ENCODE assay signal across 14 cellular contexts in genomic region chr1:201460783-201461182, GRCh38. TPM values are rescaled to one million over a fixed set of nuclear protein-coding genes. Genes with fewer than 3 reads are reported as not detected.
DNase-seq lines count a peak whose midpoint lies in the region; ATAC-seq and TF ChIP-seq lines count a peak whose summit lies in the region.
"Had no signal": no experiment of that assay in that cellular context is flagged by ENCODE, and none has a peak within 500 bp of the region (broad histone marks: within the 10 kb centered on the region; RNA-seq: fewer than 3 reads in every experiment).

No MANE protein-coding gene starts in this region.

- no peak for ATAC-seq in thoracic aorta (ENCODE audit: insufficient number of reproducible peaks, low FRiP score, low read depth)
- no peak for ATAC-seq in HG03095 (IDR thresholded peaks at IDR 0.05; ENCODE audit: unreplicated experiment)
- ATAC-seq: stimulated activated memory B cell treated with anti-CD40 and anti-IgM and Interleukin-4, amounts not matched to agents 10 μg/mL and 1 μg/mL and 100 μg/mL, for 72 hours had no signal

- CTCF ChIA-PET in MCF 10A (lab: Yijun Ruan, JAX), result interaction anchor here (1.0 to 70.3 kb wide), 6 partner anchors 8 to 822 kb away, joined by 4 to 3816 read pairs (median 79); partner anchors contain the start of genes CSRP1 and PHLDA3

- H3K27ac ChIP-seq in mesodermal cell (ENCODE audit: low read depth, low read length, severe bottlenecking) (peak overlapping the region; percentile 95), thoracic aorta (peak overlapping the region; percentile 95 to 97)

- no TSS peak for BruUV-seq in MCF 10A (replicated peaks; lab: Mats Ljungman, UMichigan)

- WGBS in mesodermal cell (ENCODE audit: insufficient coverage in 2 of 2), 2 experiments, result 85 to 90% methylated on average over 2 to 3 of the region's 4 CpGs

- H3K4me1 Mint-ChIP-seq in MCF 10A (ENCODE audit: insufficient read depth, unreplicated experiment) (peaks cover 76% of the 10 kb centered on the region), CD14-positive monocyte (peaks cover 12% of the 10 kb centered on the region)
- H3K4me1 Mint-ChIP-seq: stimulated activated memory B cell treated with anti-CD40 and anti-IgM and Interleukin-4, amounts not matched to agents 10 μg/mL and 1 μg/mL and 100 μg/mL, for 72 hours had no signal

- peak; percentile 61 for DNase-seq in NCI-H226
- no peak for DNase-seq in MCF 10A (ENCODE audit: unreplicated experiment)
- no peak for DNase-seq in thoracic aorta (ENCODE audit: low spot score)
- DNase-seq in ecto neural progenitor cell (ENCODE audit: low spot score), result no peak
- DNase-seq in SK-N-DZ (ENCODE audit: low spot score), result no peak
- no peak for DNase-seq in CD14-positive monocyte (ENCODE audit: low spot score)
- DNase-seq: activated CD4-positive, alpha-beta T cell treated with anti-CD3 and anti-CD28 coated beads, Interleukin-2, amount 50 U/mL, for 1 hour; activated effector memory CD4-positive, alpha-beta T cell treated with anti-CD3 and anti-CD28 coated beads, Interleukin-2, amount 50 U/mL, for 16 hours; colonic mucosa; COR-L47 had no signal

- H3K36me3 Mint-ChIP-seq in MCF 10A (ENCODE audit: insufficient read depth, unreplicated experiment) (peaks cover 48% of the 10 kb centered on the region), CD14-positive monocyte (no peaks in the 10 kb centered on the region)
- H3K36me3 Mint-ChIP-seq: stimulated activated memory B cell treated with anti-CD40 and anti-IgM and Interleukin-4, amounts not matched to agents 10 μg/mL and 1 μg/mL and 100 μg/mL, for 72 hours had no signal

- peaks cover 54% of the 10 kb centered on the region for H3K4me1 ChIP-seq in mesodermal cell (ENCODE audit: control insufficient read depth, insufficient read depth, low read length, poor library complexity, severe bottlenecking)
- H3K4me1 ChIP-seq in thoracic aorta (ENCODE audit: control insufficient read depth in 1 of 2, low read depth in 2 of 2), result peaks cover 23 to 72% of the 10 kb centered on the region in 2 donors
- H3K4me1 ChIP-seq: colonic mucosa had no signal

- H3K36me3 ChIP-seq in mesodermal cell (ENCODE audit: control insufficient read depth, insufficient read depth, low read length), result peaks cover 19% of the 10 kb centered on the region
- peaks cover 16% of the 10 kb centered on the region for H3K36me3 ChIP-seq in thoracic aorta
- H3K36me3 ChIP-seq: colonic mucosa had no signal

- intact Hi-C loops in MCF 10A (cut with micrococcal nuclease), result loop anchor here (1.0 kb wide), 1 partner anchor 9 kb away; the partner anchor contains the start of gene PHLDA3
- intact Hi-C loops in CD14-positive monocyte (cut with micrococcal nuclease), result no loop called here

- no peaks in the 10 kb centered on the region for H3K27me3 ChIP-seq in thoracic aorta (replicated peaks; ENCODE audit: insufficient read depth)
- H3K27me3 ChIP-seq: colonic mucosa, MG63 had no signal

- no peaks in the 10 kb centered on the region for H3K27me3 Mint-ChIP-seq in MCF 10A (ENCODE audit: insufficient read depth, unreplicated experiment)
- peaks cover 2 to 6% (median 5%) of the 10 kb centered on the region in 3 donors for H3K27me3 Mint-ChIP-seq in CD14-positive monocyte (ENCODE audit: low read depth in 3 of 3)

- POLR2A ChIA-PET in MCF 10A (lab: Yijun Ruan, JAX), result interaction anchor here (0.6 to 43.8 kb wide), 19 partner anchors 9 to 495 kb away, joined by 3 to 1388 read pairs (median 5); partner anchors contain the start of genes CSRP1, IPO9, PHLDA3 and TIMM17A

- H3K27ac Mint-ChIP-seq in MCF 10A (ENCODE audit: low read depth, unreplicated experiment) (peak overlapping the region; percentile 93), CD14-positive monocyte (no peak overlapping the region)
- H3K27ac Mint-ChIP-seq: stimulated activated memory B cell treated with anti-CD40 and anti-IgM and Interleukin-4, amounts not matched to agents 10 μg/mL and 1 μg/mL and 100 μg/mL, for 72 hours had no signal

- H3K4me3 Mint-ChIP-seq in MCF 10A (ENCODE audit: unreplicated experiment), result peak overlapping the region; percentile 56
- no peak overlapping the region for H3K4me3 Mint-ChIP-seq in CD14-positive monocyte
- H3K4me3 Mint-ChIP-seq: stimulated activated memory B cell treated with anti-CD40 and anti-IgM and Interleukin-4, amounts not matched to agents 10 μg/mL and 1 μg/mL and 100 μg/mL, for 72 hours had no signal

- TF ChIP-seq CTCF in MCF 10A (IDR thresholded peaks at IDR 0.05; ENCODE audit: unreplicated experiment) (no peak), thoracic aorta (IDR thresholded peaks at IDR 0.05) (no peak), CD14-positive monocyte (IDR thresholded peaks at IDR 0.05) (no peak)

- H3K4me3 ChIP-seq in mesodermal cell (ENCODE audit: extremely low read depth, insufficient read depth, low read length, poor library complexity, severe bottlenecking) (no peak overlapping the region), thoracic aorta (no peak overlapping the region)
- H3K4me3 ChIP-seq: colonic mucosa, MG63 had no signal

- no peaks in the 10 kb centered on the region for H3K9me3 ChIP-seq in mesodermal cell (ENCODE audit: control insufficient read depth, low read length)
- no peaks in the 10 kb centered on the region for H3K9me3 ChIP-seq in thoracic aorta
- H3K9me3 ChIP-seq: colonic mucosa, MG63 had no signal

- H3K9me3 Mint-ChIP-seq in MCF 10A (ENCODE audit: unreplicated experiment), result no peaks in the 10 kb centered on the region
- no peaks in the 10 kb centered on the region for H3K9me3 Mint-ChIP-seq in CD14-positive monocyte
- H3K9me3 Mint-ChIP-seq: stimulated activated memory B cell treated with anti-CD40 and anti-IgM and Interleukin-4, amounts not matched to agents 10 μg/mL and 1 μg/mL and 100 μg/mL, for 72 hours had no signal

RNA-seq across cellular contexts. Expression of gene PHLDA3, which starts 8.2 kb away (rescaled TPM):
- total RNA-seq in MCF 10A (2022) (169 and 204 TPM in 2 replicates), thoracic aorta (100 to 1,000 TPM in 1 of 2 donors, 10 to 100 TPM in 1; 65.7 to 134 TPM)
- 71.4 TPM for polyA plus RNA-seq in mesodermal cell (2013, experiment 1 of 2)
- 50.9 TPM for polyA plus RNA-seq in mesodermal cell (2013, experiment 2 of 2)
- 1.3 and 1.5 TPM in 2 replicates for polyA plus RNA-seq in SK-N-DZ (2014; cell fraction: cytosol; rRNA removed)
- polyA plus RNA-seq in SK-N-DZ (2014; cell fraction: nucleus; rRNA removed), result 1.5 and 2.3 TPM in 2 replicates
- not detected for polyA plus RNA-seq in CD14-positive monocyte

RNA-seq across cellular contexts. Expression of gene TNNI1, which starts 39.3 kb away (rescaled TPM):
- total RNA-seq in MCF 10A (2022) (0.05 TPM in 1 of 2 replicates, not detected in the other), thoracic aorta (1 to 10 TPM in 1 of 2 donors, not detected in 1; 1.2 TPM)
- 19.4 TPM for polyA plus RNA-seq in mesodermal cell (2013, experiment 1 of 2)
- 25.0 TPM for polyA plus RNA-seq in mesodermal cell (2013, experiment 2 of 2)
- 3.8 and 6.7 TPM in 2 replicates for polyA plus RNA-seq in SK-N-DZ (2014; cell fraction: cytosol; rRNA removed)
- polyA plus RNA-seq in SK-N-DZ (2014; cell fraction: nucleus; rRNA removed), result 1.3 and 3.4 TPM in 2 replicates
- polyA plus RNA-seq in CD14-positive monocyte, result not detected
- total RNA-seq: colonic mucosa had no signal

RNA-seq across cellular contexts. Expression of gene CSRP1, which starts 46.1 kb away (rescaled TPM):
- total RNA-seq in MCF 10A (2022) (263 and 358 TPM in 2 replicates), thoracic aorta (1,000 to 10,000 TPM; 2,051 to 3,060 TPM)
- polyA plus RNA-seq in mesodermal cell (2013, experiment 1 of 2), result 73.2 TPM
- 56.8 TPM for polyA plus RNA-seq in mesodermal cell (2013, experiment 2 of 2)
- polyA plus RNA-seq in SK-N-DZ (2014; cell fraction: cytosol; rRNA removed), result 8.2 and 16.9 TPM in 2 replicates
- 4.3 and 10.9 TPM in 2 replicates for polyA plus RNA-seq in SK-N-DZ (2014; cell fraction: nucleus; rRNA removed)
- polyA plus RNA-seq in CD14-positive monocyte, result 100 to 1,000 TPM in 1 of 2 donors, 10 to 100 TPM in 1; 98.8 to 111 TPM
